In genomic region chr1:169550294-169550693, GRCh38 we compare ENCODE assay signal across 8 cellular contexts. TPM values are rescaled to one million over a fixed set of nuclear protein-coding genes. Genes with fewer than 3 reads are reported as not detected.
A peak's percentile ranks its signal among the peaks of the same experiment; 100 is the strongest.
DNase-seq lines count a peak whose midpoint lies in the region; ATAC-seq and TF ChIP-seq lines count a peak whose summit lies in the region.

No MANE protein-coding gene starts in this region.

- DNase-seq in SIG-M5 treated with dmso at 0.1 percent for 504 hours (lab: John Stamatoyannopoulos, UW; ENCODE audit: unreplicated experiment): peak; percentile 68
- no peak for DNase-seq in SIG-M5 (lab: John Stamatoyannopoulos, UW)
- peak; percentile 40 for DNase-seq in NOMO-1 treated with DMSO at 0.1 percent for 48 hours (lab: John Stamatoyannopoulos, UW; ENCODE audit: unreplicated experiment)
- DNase-seq in dermis microvascular lymphatic vessel endothelial cell (ENCODE audit: low read depth in 2 of 2): peak; percentile 23 to 58
- DNase-seq in mesothelial cell of epicardium (ENCODE audit: low spot score in 2 of 2, unreplicated experiment in 2 of 2): no peak
- DNase-seq in coronary artery (ENCODE audit: low spot score): no peak
- DNase-seq in activated naive CD4-positive, alpha-beta T cell treated with anti-CD3 and anti-CD28 coated beads for 36 hours: no peak

- H3K27me3 Mint-ChIP-seq in mesothelial cell of epicardium (ENCODE audit: low read depth): no peaks in the 10 kb centered on the region
- H3K27me3 Mint-ChIP-seq in activated naive CD4-positive, alpha-beta T cell treated with anti-CD3 and anti-CD28 coated beads for 36 hours (ENCODE audit: low read depth): no peaks in the 10 kb centered on the region

- H3K27ac Mint-ChIP-seq in mesothelial cell of epicardium: no peak overlapping the region
- H3K27ac Mint-ChIP-seq in activated naive CD4-positive, alpha-beta T cell treated with anti-CD3 and anti-CD28 coated beads for 36 hours: no peak overlapping the region

- intact Hi-C loops in activated naive CD4-positive, alpha-beta T cell treated with anti-CD3 and anti-CD28 coated beads for 36 hours (cut with micrococcal nuclease): loop anchor here (1.0 to 2.0 kb wide), 3 partner anchors 35 to 162 kb away; no protein-coding TSS in a partner anchor

- CTCF ChIA-PET in activated naive CD4-positive, alpha-beta T cell treated with anti-CD3 and anti-CD28 coated beads for 36 hours (lab: Charles Lee): interaction anchor here (0.7 to 1.4 kb wide), 6 partner anchors 8 to 259 kb away, joined by 3 to 12 read pairs (median 3); partner anchors contain the start of gene METTL18

- peak; percentile 62 for ATAC-seq in HG03354 (IDR thresholded peaks at IDR 0.05; ENCODE audit: poor library complexity, severe bottlenecking, unreplicated experiment)

- H3K4me1 Mint-ChIP-seq in mesothelial cell of epicardium: peaks cover 19% of the 10 kb centered on the region
- no peaks in the 10 kb centered on the region for H3K4me1 Mint-ChIP-seq in activated naive CD4-positive, alpha-beta T cell treated with anti-CD3 and anti-CD28 coated beads for 36 hours (ENCODE audit: low read depth)

- H3K27ac ChIP-seq in coronary artery: no peak overlapping the region

- H3K36me3 Mint-ChIP-seq in mesothelial cell of epicardium: no peaks in the 10 kb centered on the region
- H3K36me3 Mint-ChIP-seq in activated naive CD4-positive, alpha-beta T cell treated with anti-CD3 and anti-CD28 coated beads for 36 hours (ENCODE audit: low read depth): peaks cover 68% of the 10 kb centered on the region

- no peak overlapping the region for H3K4me3 ChIP-seq in coronary artery

- H3K9me3 Mint-ChIP-seq in mesothelial cell of epicardium: no peaks in the 10 kb centered on the region
- H3K9me3 Mint-ChIP-seq in activated naive CD4-positive, alpha-beta T cell treated with anti-CD3 and anti-CD28 coated beads for 36 hours: no peaks in the 10 kb centered on the region

- TF ChIP-seq CTCF in mesothelial cell of epicardium (IDR thresholded peaks at IDR 0.05; ENCODE audit: unreplicated experiment) (peak; percentile 51), coronary artery (IDR thresholded peaks at IDR 0.05) (no peak)

- no peak overlapping the region for H3K4me3 Mint-ChIP-seq in mesothelial cell of epicardium
- no peak overlapping the region for H3K4me3 Mint-ChIP-seq in activated naive CD4-positive, alpha-beta T cell treated with anti-CD3 and anti-CD28 coated beads for 36 hours

RNA-seq across cellular contexts. Expression of gene F5, which starts 36.0 kb away (rescaled TPM):
- total RNA-seq in dermis microvascular lymphatic vessel endothelial cell (not detected in 2 replicates), mesothelial cell of epicardium (32.2 to 43.5 TPM (median 38.6 TPM) in 3 replicates)
- 10 to 100 TPM; 58.6 to 59.1 TPM for total RNA-seq in activated naive CD4-positive, alpha-beta T cell treated with anti-CD3 and anti-CD28 coated beads for 36 hours

Comparison
In these comparisons a context has a peak if more than half of its experiments do, and no peak if none do; other contexts are left out.
1. DNase-seq: peak in SIG-M5 treated with dmso at 0.1 percent for 504 hours (single experiment), NOMO-1 treated with DMSO at 0.1 percent for 48 hours (single experiment) and dermis microvascular lymphatic vessel endothelial cell (2 of 2); none in SIG-M5 (single experiment), mesothelial cell of epicardium (0 of 2), coronary artery (single experiment) and activated naive CD4-positive, alpha-beta T cell treated with anti-CD3 and anti-CD28 coated beads for 36 hours (single experiment).
2. RNA of gene F5, which starts 36.0 kb away (total RNA-seq): 58.6 to 59.1 TPM in activated naive CD4-positive, alpha-beta T cell treated with anti-CD3 and anti-CD28 coated beads for 36 hours and 32.2 to 43.5 TPM in mesothelial cell of epicardium; not detected in dermis microvascular lymphatic vessel endothelial cell; every median in the first group is over 10 times any median in the second.